ENCODE assay signal across 27 cellular contexts in genomic region chr5:59002162-59002825, GRCh38.
A peak's percentile ranks its signal among the peaks of the same experiment; 100 is the strongest.
DNase-seq lines count a peak whose midpoint lies in the region; ATAC-seq and TF ChIP-seq lines count a peak whose summit lies in the region.
"Had no signal": no experiment of that assay in that cellular context is flagged by ENCODE, and none has a peak within 500 bp of the region (broad histone marks: within the 10 kb centered on the region; RNA-seq: fewer than 3 reads in every experiment).

No MANE protein-coding gene starts in this region.

- CTCF ChIA-PET in Caco-2 (lab: Charles Lee), result no interaction called here
- CTCF ChIA-PET in activated CD8-positive, alpha-beta memory T cell treated with anti-CD3 and anti-CD28 coated beads, Interleukin-2, amount 10 ng/mL, durations not matched to agents 7 days and 5 days (lab: Charles Lee), result interaction anchor here (1.0 to 1.8 kb wide), 2 partner anchors 122 to 172 kb away, joined by 3 to 6 read pairs; no protein-coding TSS in a partner anchor

- intact Hi-C loops in Caco-2 (cut with micrococcal nuclease; ENCODE audit: unreplicated experiment) (no loop called here), psoas muscle (cut with DNase I) (loop anchor here (5.0 to 10.0 kb wide), 3 partner anchors 77 to 115 kb away; no protein-coding TSS in a partner anchor), testis (cut with DNase I; ENCODE audit: low total_unique reads) (no loop called here)

- H3K4me3 ChIP-seq in Caco-2 (ENCODE audit: low read depth, low read length) (no peak overlapping the region), psoas muscle (peak overlapping the region; percentile 16), testis (no peak overlapping the region)
- H3K4me3 ChIP-seq: ascending aorta, cardiac muscle cell, GM23338, upper lobe of right lung had no signal

- H3K27me3 Mint-ChIP-seq in Caco-2 (ENCODE audit: insufficient read depth, unreplicated experiment), result no peaks in the 10 kb centered on the region
- H3K27me3 Mint-ChIP-seq in activated CD8-positive, alpha-beta memory T cell treated with anti-CD3 and anti-CD28 coated beads, Interleukin-2, amount 10 ng/mL, durations not matched to agents 7 days and 5 days, result no peaks in the 10 kb centered on the region
- H3K27me3 Mint-ChIP-seq: activated naive CD8-positive, alpha-beta T cell treated with anti-CD3 and anti-CD28 coated beads, Interleukin-2, amount 10 ng/mL, durations not matched to agents 7 days and 5 days; naive thymus-derived CD8-positive, alpha-beta T cell had no signal

- no peak overlapping the region for H3K4me3 Mint-ChIP-seq in Caco-2 (ENCODE audit: unreplicated experiment)
- H3K4me3 Mint-ChIP-seq in activated CD8-positive, alpha-beta memory T cell treated with anti-CD3 and anti-CD28 coated beads, Interleukin-2, amount 10 ng/mL, durations not matched to agents 7 days and 5 days, result no peak overlapping the region
- H3K4me3 Mint-ChIP-seq: activated naive CD8-positive, alpha-beta T cell treated with anti-CD3 and anti-CD28 coated beads, Interleukin-2, amount 10 ng/mL, durations not matched to agents 7 days and 5 days; GM23338 had no signal

- DNase-seq in NCI-H82 (lab: John Stamatoyannopoulos, UW), result peak; percentile 63
- DNase-seq in NCI-H82 treated with DMSO at 0.1 percent for 48 hours (lab: John Stamatoyannopoulos, UW; ENCODE audit: unreplicated experiment), result no peak
- DNase-seq in Caco-2, result no peak
- DNase-seq in fibroblast of gingiva (ENCODE audit: low read depth), result peak; percentile 33
- DNase-seq in psoas muscle, result peak; percentile 44 to 72
- DNase-seq in testis, result no peak
- DNase-seq in COR-L47 (lab: John Stamatoyannopoulos, UW), result no peak
- DNase-seq in activated CD8-positive, alpha-beta memory T cell treated with anti-CD3 and anti-CD28 coated beads, Interleukin-2, amount 10 ng/mL, durations not matched to agents 7 days and 5 days, result no peak
- DNase-seq: activated CD4-positive, alpha-beta T cell treated with anti-CD3 and anti-CD28 coated beads for 1 hour; activated naive CD8-positive, alpha-beta T cell treated with anti-CD3 and anti-CD28 coated beads, Interleukin-2, amount 10 ng/mL, durations not matched to agents 7 days and 5 days; dermis blood vessel endothelial cell; Kasumi-1; MV-4-11; naive thymus-derived CD8-positive, alpha-beta T cell; NCI-H146; NCI-H2107; NCI-H446; NCI-H774; stimulated activated CD4-positive, alpha-beta T cell treated with anti-CD3 and anti-CD28 coated beads, Interleukin-4, amount 100 ng/mL, for 1 hour; T-helper 2 cell; upper lobe of right lung had no signal

- POLR2A ChIA-PET in Caco-2 (lab: Charles Lee), result no interaction called here

- peak; percentile 77 to 84 (median 78) for ATAC-seq in psoas muscle
- ATAC-seq in activated CD8-positive, alpha-beta memory T cell treated with anti-CD3 and anti-CD28 coated beads, Interleukin-2, amount 10 ng/mL, durations not matched to agents 7 days and 5 days, result no peak
- ATAC-seq: GM23338; left lobe of liver; naive thymus-derived CD8-positive, alpha-beta T cell; upper lobe of right lung had no signal

- 0 to 50% (median 48%) methylated on average over 1 of the region's 1 CpG for WGBS in psoas muscle, 3 donors
- WGBS in testis, 2 donors, result 95 to 100% methylated on average over 1 of the region's 1 CpG

- no peak for TF ChIP-seq CTCF in Caco-2 (IDR thresholded peaks at IDR 0.05; ENCODE audit: insufficient read depth in 1 of 2, low read depth in 1 of 2, low read length in 1 of 2, severe bottlenecking in 1 of 2, unreplicated experiment in 1 of 2)
- no peak for TF ChIP-seq CTCF in psoas muscle (IDR thresholded peaks at IDR 0.05)
- TF ChIP-seq CTCF in testis (IDR thresholded peaks at IDR 0.05), result no peak

- TF ChIP-seq POLR2A in testis (IDR thresholded peaks at IDR 0.05), result no peak

- H3K4me1 ChIP-seq in Caco-2, result peaks cover 17% of the 10 kb centered on the region
- H3K4me1 ChIP-seq in psoas muscle, result peaks cover 69% of the 10 kb centered on the region
- no peaks in the 10 kb centered on the region for H3K4me1 ChIP-seq in testis
- H3K4me1 ChIP-seq: ascending aorta had no signal

- H3K9me3 ChIP-seq in Caco-2 (no peaks in the 10 kb centered on the region), psoas muscle (no peaks in the 10 kb centered on the region), testis (no peaks in the 10 kb centered on the region)
- H3K9me3 ChIP-seq: ascending aorta, upper lobe of right lung had no signal

- H3K9me3 Mint-ChIP-seq in Caco-2 (ENCODE audit: unreplicated experiment), result no peaks in the 10 kb centered on the region
- no peaks in the 10 kb centered on the region for H3K9me3 Mint-ChIP-seq in activated CD8-positive, alpha-beta memory T cell treated with anti-CD3 and anti-CD28 coated beads, Interleukin-2, amount 10 ng/mL, durations not matched to agents 7 days and 5 days (ENCODE audit: low read depth)
- H3K9me3 Mint-ChIP-seq: activated naive CD8-positive, alpha-beta T cell treated with anti-CD3 and anti-CD28 coated beads, Interleukin-2, amount 10 ng/mL, durations not matched to agents 7 days and 5 days; GM23338; naive thymus-derived CD8-positive, alpha-beta T cell had no signal

- H3K36me3 ChIP-seq in Caco-2 (ENCODE audit: control insufficient read depth, insufficient read depth, low read length) (no peaks in the 10 kb centered on the region), psoas muscle (ENCODE audit: insufficient read depth in 1 of 2, low read depth in 1 of 2) (no peaks in the 10 kb centered on the region), testis (ENCODE audit: low read depth, missing control alignments) (no peaks in the 10 kb centered on the region)
- H3K36me3 ChIP-seq: ascending aorta, cardiac muscle cell, upper lobe of right lung had no signal

- peaks cover 58% of the 10 kb centered on the region for H3K36me3 Mint-ChIP-seq in Caco-2 (ENCODE audit: insufficient read depth, unreplicated experiment)
- H3K36me3 Mint-ChIP-seq in activated CD8-positive, alpha-beta memory T cell treated with anti-CD3 and anti-CD28 coated beads, Interleukin-2, amount 10 ng/mL, durations not matched to agents 7 days and 5 days, result peaks cover 15% of the 10 kb centered on the region

- H3K4me1 Mint-ChIP-seq in Caco-2 (ENCODE audit: low read depth, unreplicated experiment), result peaks cover 26% of the 10 kb centered on the region
- H3K4me1 Mint-ChIP-seq in activated CD8-positive, alpha-beta memory T cell treated with anti-CD3 and anti-CD28 coated beads, Interleukin-2, amount 10 ng/mL, durations not matched to agents 7 days and 5 days, result peaks cover 37% of the 10 kb centered on the region

- peak overlapping the region; percentile 76 for H3K27ac ChIP-seq in psoas muscle
- no peak overlapping the region for H3K27ac ChIP-seq in testis
- H3K27ac ChIP-seq: 22Rv1, ascending aorta, cardiac muscle cell, RWPE1, upper lobe of right lung had no signal

- no TSS peak for BruUV-seq in Caco-2 (replicated peaks; lab: Mats Ljungman, UMichigan)

- H3K27ac Mint-ChIP-seq in Caco-2 (ENCODE audit: unreplicated experiment), result peak overlapping the region; percentile 40
- H3K27ac Mint-ChIP-seq in activated CD8-positive, alpha-beta memory T cell treated with anti-CD3 and anti-CD28 coated beads, Interleukin-2, amount 10 ng/mL, durations not matched to agents 7 days and 5 days, result no peak overlapping the region
- H3K27ac Mint-ChIP-seq: activated naive CD8-positive, alpha-beta T cell treated with anti-CD3 and anti-CD28 coated beads, Interleukin-2, amount 10 ng/mL, durations not matched to agents 7 days and 5 days had no signal

- no peaks in the 10 kb centered on the region for H3K27me3 ChIP-seq in Caco-2 (replicated peaks; ENCODE audit: control insufficient read depth, insufficient read depth, low read length)
- H3K27me3 ChIP-seq in psoas muscle (ENCODE audit: insufficient read depth in 3 of 3, low read length in 2 of 3), result no peaks in the 10 kb centered on the region
- no peaks in the 10 kb centered on the region for H3K27me3 ChIP-seq in testis
- H3K27me3 ChIP-seq: ascending aorta, cardiac muscle cell, upper lobe of right lung had no signal

Comparison
In these comparisons a context has a peak if more than half of its experiments do, and no peak if none do; other contexts are left out.
1. DNase-seq: peak in NCI-H82 (single experiment), fibroblast of gingiva (single experiment) and psoas muscle (2 of 2); none in NCI-H82 treated with DMSO at 0.1 percent for 48 hours (single experiment), Caco-2 (0 of 2), testis (single experiment), COR-L47 (single experiment) and activated CD8-positive, alpha-beta memory T cell treated with anti-CD3 and anti-CD28 coated beads, Interleukin-2, amount 10 ng/mL, durations not matched to agents 7 days and 5 days (single experiment).
2. intact Hi-C loops: an anchor here in psoas muscle (5.0 to 10.0 kb wide); none called in Caco-2 and testis.